In genomic region chr19:54403054-54403453, GRCh38 we compare ENCODE assay signal across 9 cellular contexts. TPM values are rescaled to one million over a fixed set of nuclear protein-coding genes. Genes with fewer than 3 reads are reported as not detected.
"Had no signal": no experiment of that assay in that cellular context is flagged by ENCODE, and none has a peak within 500 bp of the region (broad histone marks: within the 10 kb centered on the region; RNA-seq: fewer than 3 reads in every experiment).

No MANE protein-coding gene starts in this region.

- H3K27ac ChIP-seq: HL-60, KMS-11 had no signal

- DNase-seq: GOT3, H9, HCEC 1CT, KBM-7 had no signal

- H3K36me3 Mint-ChIP-seq: IgD-negative memory B cell had no signal

- H3K27me3 Mint-ChIP-seq: IgD-negative memory B cell had no signal

- H3K9ac ChIP-seq: KMS-11 had no signal

- ATAC-seq: HepG2 had no signal

- H3K4me3 Mint-ChIP-seq: H9, IgD-negative memory B cell had no signal

- H3K4me2 ChIP-seq: KMS-11 had no signal

- H3K9me3 Mint-ChIP-seq: IgD-negative memory B cell had no signal

RNA-seq across cellular contexts. Expression of gene TTYH1, which starts 12.2 kb away (rescaled TPM):
- total RNA-seq: HT1080 had no signal

RNA-seq across cellular contexts. Expression of gene LAIR1, which starts 38.3 kb away (rescaled TPM):
- total RNA-seq: H9, HT1080 had no signal
